ENCODE assay signal across 8 cellular contexts in genomic region chr5:71757590-71758543, GRCh38. TPM values are rescaled to one million over a fixed set of nuclear protein-coding genes. Genes with fewer than 3 reads are reported as not detected.
DNase-seq lines count a peak whose midpoint lies in the region; ATAC-seq and TF ChIP-seq lines count a peak whose summit lies in the region.

No MANE protein-coding gene starts in this region.

- in situ Hi-C loops in KBM-7 (cut with MboI; ENCODE audit: low pct_unique_long_range_greater_than_20kb, low sequenced_read_pairs) = no loop called here

- DNase-seq in D341Med (ENCODE audit: low spot score) (peak; percentile 79), KBM-7 (peak; percentile 64), SJCRH30 (peak; percentile 68 to 81), amygdala (lab: John Stamatoyannopoulos, UW) (peak in 48 of 56 donors; percentile 4 to 74 (median 36)), hepatic stellate cell (ENCODE audit: low spot score) (peak; percentile 17), retinal pigment epithelial cell (ENCODE audit: low read depth) (peak; percentile 31), NCI-H187 treated with DMSO at 0.1 percent for 48 hours (lab: John Stamatoyannopoulos, UW) (no peak)

- H3K4me3 ChIP-seq in SJCRH30 (peak overlapping the region; percentile 40), retinal pigment epithelial cell (ENCODE audit: low read length) (peak overlapping the region; percentile 28)

- no peaks in the 10 kb centered on the region for H3K36me3 ChIP-seq in SJCRH30

- ATAC-seq in GM19463 (IDR thresholded peaks at IDR 0.05; ENCODE audit: unreplicated experiment) = peak; percentile 93

- no peaks in the 10 kb centered on the region for H3K27me3 ChIP-seq in SJCRH30

- H3K9me3 ChIP-seq in SJCRH30 (replicated peaks) = no peaks in the 10 kb centered on the region

- no peak overlapping the region for H3K27ac ChIP-seq in SJCRH30

- TF ChIP-seq CTCF in retinal pigment epithelial cell (conservative IDR thresholded peaks at IDR 0.05; ENCODE audit: low read depth, low read length) = peak; percentile 89

- H3K4me1 ChIP-seq in SJCRH30 = no peaks in the 10 kb centered on the region

RNA-seq across cellular contexts. Expression of gene CARTPT, which starts 38.8 kb away (rescaled TPM):
- total RNA-seq in SJCRH30 (2014; rRNA removed; shearing (Covaris generic)) = not detected in 2 replicates
